ENCODE assay signal across 2 cellular contexts in genomic region chr3:9912294-9912935, GRCh38.
A peak's percentile ranks its signal among the peaks of the same experiment; 100 is the strongest.
TF ChIP-seq lines count a peak whose summit lies in the region.

No MANE protein-coding gene starts in this region.

TF ChIP-seq in SK-N-SH, 30 proteins besides CTCF, POLR2A, EP300 and RAD21:
- TF ChIP-seq TCF12 (IDR thresholded peaks at IDR 0.05) (peak; percentile 21; the same call in 1 of the 2 replicates), SIN3A (IDR thresholded peaks at IDR 0.05; ENCODE audit: borderline replicate concordance, low read depth, low read length) (no peak)
TF ChIP-seq in SK-N-SH: peak in this region for 1.

TF ChIP-seq in SK-N-SH treated with all-trans-retinoic acid at 6 μM for 48 hours, 23 proteins besides CTCF, POLR2A, EP300 and RAD21:
- TF ChIP-seq ZFP3 (CRISPR knock-in tag; IDR thresholded peaks at IDR 0.05) (no peak), TCF4 (CRISPR knock-in tag; IDR thresholded peaks at IDR 0.05; ENCODE audit: borderline replicate concordance) (no peak), ISL1 (CRISPR knock-in tag; IDR thresholded peaks at IDR 0.05) (no peak), CSDC2 (CRISPR knock-in tag; IDR thresholded peaks at IDR 0.05) (no peak), SNAI2 (CRISPR knock-in tag; IDR thresholded peaks at IDR 0.05) (no peak), TOX (CRISPR knock-in tag; IDR thresholded peaks at IDR 0.05; ENCODE audit: borderline replicate concordance) (no peak), TSHZ2 (CRISPR knock-in tag; IDR thresholded peaks at IDR 0.05) (no peak), OSR1 (CRISPR knock-in tag; IDR thresholded peaks at IDR 0.05) (no peak), GLIS3 (CRISPR knock-in tag; IDR thresholded peaks at IDR 0.05) (no peak), RARB (CRISPR knock-in tag; IDR thresholded peaks at IDR 0.05) (no peak), ZNF70 (CRISPR knock-in tag; IDR thresholded peaks at IDR 0.05) (no peak), ZC3H10 (CRISPR knock-in tag; IDR thresholded peaks at IDR 0.05) (no peak), PPARA (CRISPR knock-in tag; IDR thresholded peaks at IDR 0.05; ENCODE audit: borderline replicate concordance) (no peak), POU6F1 (CRISPR knock-in tag; IDR thresholded peaks at IDR 0.05; ENCODE audit: borderline replicate concordance, low read depth) (no peak), ZNF8 (CRISPR knock-in tag; IDR thresholded peaks at IDR 0.05) (no peak), CSRNP3 (CRISPR knock-in tag; IDR thresholded peaks at IDR 0.05) (no peak)
